In the genomic region with DNA sequence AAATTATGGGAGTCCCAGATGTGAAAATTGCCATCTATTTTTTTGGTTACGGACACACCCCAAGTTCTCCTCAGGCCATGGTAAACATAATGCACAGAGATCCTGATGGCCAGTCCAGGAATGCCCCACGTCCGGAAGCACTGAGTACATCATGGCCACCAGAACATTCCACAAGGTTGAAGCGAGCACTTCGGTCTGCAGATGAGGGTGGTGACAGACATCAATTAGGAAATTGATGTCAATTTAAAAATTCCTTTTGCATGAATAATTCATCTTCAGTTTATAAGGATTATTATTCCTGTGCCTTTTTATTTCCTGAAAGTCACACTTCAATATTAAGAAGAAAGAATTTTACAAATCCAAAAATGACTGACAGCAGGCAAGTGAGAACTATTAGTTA, we compare ENCODE assay signal across 18 cellular contexts. TPM values are rescaled to one million over a fixed set of nuclear protein-coding genes. Genes with fewer than 3 reads are reported as not detected.
DNase-seq lines count a peak whose midpoint lies in the region; ATAC-seq and TF ChIP-seq lines count a peak whose summit lies in the region.
"Had no signal": no experiment of that assay in that cellular context is flagged by ENCODE, and none has a peak within 500 bp of the region (broad histone marks: within the 10 kb centered on the region; RNA-seq: fewer than 3 reads in every experiment).

No MANE protein-coding gene starts in this region.

- H3K36me3 ChIP-seq in IMR-90 (ENCODE audit: control insufficient read depth, insufficient read depth, low read length) = no peaks in the 10 kb centered on the region

- peak; percentile 48 for DNase-seq in AG08396 (ENCODE audit: low spot score)
- DNase-seq in IMR-90 = no peak
- DNase-seq in dermis blood vessel endothelial cell = peak; percentile 79
- DNase-seq in islet precursor cell = peak; percentile 77
- DNase-seq in retina = no peak
- no peak for DNase-seq in activated CD4-positive, alpha-beta T cell treated with anti-CD3 and anti-CD28 coated beads for 36 hours
- DNase-seq: 8988T, DMS153, KG1, NCI-H1105, NCI-H1694 treated with DMSO at 0.1 percent for 48 hours had no signal

- no peak overlapping the region for H2BK120ac ChIP-seq in IMR-90 (ENCODE audit: low read depth, low read length)

- no peak overlapping the region for H3K4me2 ChIP-seq in IMR-90 (ENCODE audit: low read depth, low read length)

- dilution Hi-C loops in IMR-90 (cut with HindIII; ENCODE audit: low sequenced_read_pairs, unreplicated experiment) = no loop called here

- H3K9me3 Mint-ChIP-seq in activated CD4-positive, alpha-beta T cell treated with anti-CD3 and anti-CD28 coated beads for 36 hours (ENCODE audit: low read depth) = no peaks in the 10 kb centered on the region

- no peak overlapping the region for H3K4me3 Mint-ChIP-seq in activated CD4-positive, alpha-beta T cell treated with anti-CD3 and anti-CD28 coated beads for 36 hours

- H2AFZ ChIP-seq in IMR-90 (replicated peaks; ENCODE audit: low read length, poor library complexity) = peak overlapping the region; percentile 44

- no peak overlapping the region for H4K5ac ChIP-seq in IMR-90 (ENCODE audit: low read depth, low read length)

- no peak overlapping the region for H3K56ac ChIP-seq in IMR-90 (ENCODE audit: extremely low read depth, insufficient read depth, low read length)

- no peaks in the 10 kb centered on the region; the same call in 1 of the 2 replicates for H3K27me3 ChIP-seq in IMR-90 (ENCODE audit: control insufficient read depth, insufficient read depth, low read length)

- H4K91ac ChIP-seq in IMR-90 (ENCODE audit: insufficient read depth, low read depth, low read length) = no peak overlapping the region

- no peak overlapping the region for H3K23ac ChIP-seq in IMR-90 (ENCODE audit: low read depth, low read length)

- no peak overlapping the region for H3K4ac ChIP-seq in IMR-90 (ENCODE audit: low read depth, low read length)

- no peak overlapping the region for H3K14ac ChIP-seq in IMR-90 (replicated peaks; ENCODE audit: low read depth, low read length)

- no peak overlapping the region for H3K4me3 ChIP-seq in IMR-90 (ENCODE audit: insufficient read depth, low read depth, low read length)
- H3K4me3 ChIP-seq: GM12878 had no signal

- TF ChIP-seq CTCF in IMR-90 (conservative IDR thresholded peaks at IDR 0.05; ENCODE audit: low read depth, low read length) = no peak

- H3K79me1 ChIP-seq in IMR-90 (ENCODE audit: low read depth in 1 of 2, low read length in 2 of 2) = 0 out of 4 replicates have a peak, but pooled peaks cover 0 to 4% of the 10 kb centered on the region in 2 experiments

- H2BK15ac ChIP-seq in IMR-90 (ENCODE audit: low read depth, low read length) = no peak overlapping the region

- peaks cover 13% of the 10 kb centered on the region for H3K4me1 Mint-ChIP-seq in activated CD4-positive, alpha-beta T cell treated with anti-CD3 and anti-CD28 coated beads for 36 hours

- H3K9me3 ChIP-seq in IMR-90 (ENCODE audit: control insufficient read depth, insufficient read depth, low read length) = no peaks in the 10 kb centered on the region

- no peaks in the 10 kb centered on the region for H3K36me3 Mint-ChIP-seq in activated CD4-positive, alpha-beta T cell treated with anti-CD3 and anti-CD28 coated beads for 36 hours (ENCODE audit: low read depth)

- no peak overlapping the region for H2AK5ac ChIP-seq in IMR-90 (ENCODE audit: low read depth, low read length)

- H2AK9ac ChIP-seq in IMR-90 (replicated peaks; ENCODE audit: low read depth, low read length, poor library complexity) = no peak overlapping the region

- 0 out of 2 replicates have a peak, but pooled peaks cover 1% of the 10 kb centered on the region for H3K4me1 ChIP-seq in IMR-90 (ENCODE audit: control insufficient read depth, insufficient read depth, low read length)

- no peak overlapping the region for H3K27ac ChIP-seq in IMR-90 (ENCODE audit: insufficient read depth, low read length)
- H3K27ac ChIP-seq: C4-2B, HL-60 had no signal

- no peak overlapping the region for H3K18ac ChIP-seq in IMR-90 (ENCODE audit: low read depth, low read length)

- WGBS in IMR-90 (ENCODE audit: extremely low coverage in 2 of 2, insufficient read length in 1 of 2), 2 experiments = no CpG with 5 or more reads among the region's 5 CpGs

- H3K9me1 ChIP-seq in IMR-90 (ENCODE audit: insufficient read depth, low read length) = peaks cover 6% of the 10 kb centered on the region

- H3K27me3 Mint-ChIP-seq in activated CD4-positive, alpha-beta T cell treated with anti-CD3 and anti-CD28 coated beads for 36 hours = peaks cover 9% of the 10 kb centered on the region

- no peak overlapping the region for H2BK5ac ChIP-seq in IMR-90 (ENCODE audit: low read depth, low read length, poor library complexity, severe bottlenecking)

- intact Hi-C loops in IMR-90 (cut with micrococcal nuclease) = no loop called here
- intact Hi-C loops in activated CD4-positive, alpha-beta T cell treated with anti-CD3 and anti-CD28 coated beads for 36 hours (cut with DNase I, micrococcal nuclease) = loop anchor here in 1 of 2 experiments (5.0 kb wide), 1 partner anchor 89 kb away; no protein-coding TSS in a partner anchor

- TF ChIP-seq POLR2A in IMR-90 (IDR thresholded peaks at IDR 0.05; ENCODE audit: low read depth, low read length) = no peak

- no peak overlapping the region for H3K27ac Mint-ChIP-seq in activated CD4-positive, alpha-beta T cell treated with anti-CD3 and anti-CD28 coated beads for 36 hours

- CTCF ChIA-PET in IMR-90 (lab: Yijun Ruan, JAX) = interaction anchor here (3.2 kb wide), 1 partner anchor 16 kb away, joined by 11 read pairs; no protein-coding TSS in a partner anchor
- CTCF ChIA-PET in activated CD4-positive, alpha-beta T cell treated with anti-CD3 and anti-CD28 coated beads for 36 hours (lab: Charles Lee) = interaction anchor here (4.2 kb wide), 1 partner anchor 16 kb away, joined by 15 read pairs; no protein-coding TSS in a partner anchor

- H4K20me1 ChIP-seq in IMR-90 (ENCODE audit: insufficient read depth, low read length) = no peaks in the 10 kb centered on the region

- TF ChIP-seq RAD21 in IMR-90 (IDR thresholded peaks at IDR 0.05; ENCODE audit: low read length) = no peak

- H4K8ac ChIP-seq in IMR-90 (ENCODE audit: low read depth in 2 of 2, low read length in 2 of 2) = no peak overlapping the region

- POLR2A ChIA-PET in IMR-90 (lab: Charles Lee; ENCODE audit: unreplicated experiment) = no interaction called here
- POLR2A ChIA-PET in activated CD4-positive, alpha-beta T cell treated with anti-CD3 and anti-CD28 coated beads for 36 hours (lab: Charles Lee) = interaction anchor here (0.7 kb wide), 1 partner anchor 13 kb away, joined by 3 read pairs; no protein-coding TSS in a partner anchor

- no peak overlapping the region for H3K9ac ChIP-seq in IMR-90 (ENCODE audit: low read depth, low read length)

- ATAC-seq in IMR-90 (ENCODE audit: low read depth) (no peak), HG02763 (IDR thresholded peaks at IDR 0.05; ENCODE audit: unreplicated experiment) (no peak), HG03108 (IDR thresholded peaks at IDR 0.05; ENCODE audit: unreplicated experiment) (no peak)
- no peak for ATAC-seq in activated CD4-positive, alpha-beta T cell treated with anti-CD3 and anti-CD28 coated beads for 36 hours
- ATAC-seq: GM12878, HCT116 had no signal

- in situ Hi-C loops in IMR-90 (cut with MboI; ENCODE audit: low sequenced_read_pairs) = no loop called here

- H2BK20ac ChIP-seq in IMR-90 (ENCODE audit: low read depth, low read length) = no peak overlapping the region

- BruUV-seq in IMR-90 (replicated peaks; lab: Mats Ljungman, UMichigan) = no TSS peak

TF ChIP-seq in IMR-90, 13 proteins besides CTCF, POLR2A, EP300 and RAD21 (continues in another document):
- TF ChIP-seq NFE2L2 (IDR thresholded peaks at IDR 0.05; ENCODE audit: low read depth, low read length) (no peak), MAFK (IDR thresholded peaks at IDR 0.05; ENCODE audit: low read depth, low read length) (no peak), SMC3 (IDR thresholded peaks at IDR 0.05; ENCODE audit: low read depth, low read length) (no peak), ELK1 (IDR thresholded peaks at IDR 0.05; ENCODE audit: borderline replicate concordance, low read depth, low read length) (no peak), BHLHE40 (IDR thresholded peaks at IDR 0.05; ENCODE audit: low read depth, low read length) (no peak), CEBPB (IDR thresholded peaks at IDR 0.05; ENCODE audit: low read depth, low read length) (no peak), RCOR1 (IDR thresholded peaks at IDR 0.05; ENCODE audit: insufficient replicate concordance, low read length) (no peak), CHD1 (IDR thresholded peaks at IDR 0.05; ENCODE audit: low read depth, low read length) (no peak), RFX5 (IDR thresholded peaks at IDR 0.05; ENCODE audit: low read depth, low read length) (no peak)
- TF ChIP-seq, protein P1, sequence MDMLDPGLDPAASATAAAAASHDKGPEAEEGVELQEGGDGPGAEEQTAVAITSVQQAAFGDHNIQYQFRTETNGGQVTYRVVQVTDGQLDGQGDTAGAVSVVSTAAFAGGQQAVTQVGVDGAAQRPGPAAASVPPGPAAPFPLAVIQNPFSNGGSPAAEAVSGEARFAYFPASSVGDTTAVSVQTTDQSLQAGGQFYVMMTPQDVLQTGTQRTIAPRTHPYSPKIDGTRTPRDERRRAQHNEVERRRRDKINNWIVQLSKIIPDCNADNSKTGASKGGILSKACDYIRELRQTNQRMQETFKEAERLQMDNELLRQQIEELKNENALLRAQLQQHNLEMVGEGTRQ (IDR thresholded peaks at IDR 0.05; ENCODE audit: low read depth, low read length) = no peak

RNA-seq across cellular contexts. Expression of gene EXOC2, which starts 13.2 kb away (rescaled TPM):
- total RNA-seq in IMR-90 (2012; rRNA removed) = 37.3 and 39.4 TPM in 2 replicates
- 12.8 and 13.1 TPM in 2 replicates for polyA plus RNA-seq in IMR-90 (2012; rRNA removed)
- 5.9 and 6.1 TPM in 2 replicates for polyA plus RNA-seq in IMR-90 (2012; cell fraction: cytosol; rRNA removed)
- 6.9 and 14.1 TPM in 2 replicates for polyA plus RNA-seq in IMR-90 (2012; cell fraction: nucleus; rRNA removed; ENCODE audit: low replicate concordance)
- 57.3 and 62.9 TPM in 2 replicates for total RNA-seq in dermis blood vessel endothelial cell
- 10 to 100 TPM; 31.9 to 38.9 TPM for total RNA-seq in activated CD4-positive, alpha-beta T cell treated with anti-CD3 and anti-CD28 coated beads for 36 hours

RNA-seq across cellular contexts. Expression of gene HUS1B, which starts 49.3 kb away (rescaled TPM):
- total RNA-seq in IMR-90 (2012; rRNA removed) = 0.36 and 0.56 TPM in 2 replicates
- 0.39 and 0.59 TPM in 2 replicates for polyA plus RNA-seq in IMR-90 (2012; rRNA removed)
- 0.29 and 0.60 TPM in 2 replicates for polyA plus RNA-seq in IMR-90 (2012; cell fraction: cytosol; rRNA removed)
- polyA plus RNA-seq in IMR-90 (2012; cell fraction: nucleus; rRNA removed; ENCODE audit: low replicate concordance) = 0.79 and 1.5 TPM in 2 replicates
- 0.98 and 1.5 TPM in 2 replicates for total RNA-seq in dermis blood vessel endothelial cell
- total RNA-seq in activated CD4-positive, alpha-beta T cell treated with anti-CD3 and anti-CD28 coated beads for 36 hours = under 1 TPM; 0.42 to 0.87 TPM
- total RNA-seq: G401 had no signal

Comparison
In these comparisons a context has a peak if more than half of its experiments do, and no peak if none do; other contexts are left out.
1. DNase-seq: peak in AG08396 (single experiment), dermis blood vessel endothelial cell (single experiment) and islet precursor cell (single experiment); none in IMR-90 (single experiment), retina (single experiment) and activated CD4-positive, alpha-beta T cell treated with anti-CD3 and anti-CD28 coated beads for 36 hours (single experiment).